ENCODE assay signal across 1 cellular context in the genomic region with DNA sequence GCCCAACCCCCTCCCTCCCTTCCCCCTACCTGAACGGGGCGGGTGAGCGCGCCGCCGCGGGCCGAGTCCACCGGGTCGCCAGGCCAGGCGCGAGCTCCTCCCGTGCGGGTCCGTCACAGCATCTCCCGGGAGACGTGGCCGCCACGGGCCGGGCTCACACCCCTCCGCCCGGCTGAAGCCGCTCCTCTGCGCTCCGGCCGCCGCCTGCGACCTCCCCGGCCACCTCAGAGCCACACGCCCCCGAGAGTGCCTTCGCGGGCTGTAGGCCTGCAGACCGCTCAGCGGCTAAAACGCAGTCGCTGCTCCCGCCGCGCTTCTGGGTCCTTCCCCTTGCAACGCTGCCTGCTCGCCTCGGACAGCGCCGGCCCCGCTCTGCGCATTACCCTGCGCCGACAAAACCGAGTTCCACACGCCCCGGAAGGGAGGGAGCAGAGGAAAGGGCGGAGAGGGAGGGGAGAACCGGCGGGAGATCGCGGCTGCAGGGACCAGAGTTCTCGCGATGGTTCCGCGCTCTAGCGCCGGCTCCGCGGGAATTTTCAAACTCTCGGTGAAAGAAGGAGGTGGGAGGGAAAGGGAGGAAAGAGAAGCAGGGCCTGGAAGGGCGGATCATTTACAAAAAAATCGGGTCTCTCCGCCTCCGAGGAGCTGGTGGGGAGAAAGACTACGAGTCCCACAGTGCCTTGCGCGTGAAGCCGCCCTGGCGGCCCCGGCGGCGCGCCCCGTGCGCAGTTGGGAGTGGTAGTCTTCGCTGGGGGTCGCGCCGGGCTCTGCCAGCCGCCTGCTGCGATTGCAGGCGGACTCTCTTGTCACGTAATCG.
TF ChIP-seq lines count a peak whose summit lies in the region.

Gene AHCTF1, minus strand, starts transcription at position 400 of the 817 bp plus-strand sequence. CDS start 13,578 bp downstream, outside the sequence.

TF ChIP-seq in HEK293, 187 proteins besides CTCF, POLR2A, EP300 and RAD21 (continued from another document and continues in another):
- no peak for TF ChIP-seq AEBP2 (tag by site-specific recombination; IDR thresholded peaks at IDR 0.05; ENCODE audit: borderline replicate concordance)
- TF ChIP-seq ZNF426 (tag by site-specific recombination; IDR thresholded peaks at IDR 0.05) = no peak
- no peak for TF ChIP-seq ZNF248 (tag by site-specific recombination; IDR thresholded peaks at IDR 0.05)
- peak; percentile 96 for TF ChIP-seq ZNF366 (tag by site-specific recombination; conservative IDR thresholded peaks at IDR 0.05)
- no peak for TF ChIP-seq ZNF707 (tag by site-specific recombination; IDR thresholded peaks at IDR 0.05)
- no peak for TF ChIP-seq ZNF274 (IDR thresholded peaks at IDR 0.05; ENCODE audit: low read length)
- no peak for TF ChIP-seq ZNF274 (tag by site-specific recombination; IDR thresholded peaks at IDR 0.05; ENCODE audit: borderline replicate concordance)
- TF ChIP-seq ZNF311 (tag by site-specific recombination; IDR thresholded peaks at IDR 0.05; ENCODE audit: borderline replicate concordance) = no peak
- TF ChIP-seq REST (tag by site-specific recombination; IDR thresholded peaks at IDR 0.05) = 0 out of 2 replicates have a peak, but pooled peaks have one; percentile 35
- no peak for TF ChIP-seq ZNF23 (tag by site-specific recombination; IDR thresholded peaks at IDR 0.05; ENCODE audit: borderline replicate concordance)
- TF ChIP-seq KLF8 (tag by site-specific recombination; IDR thresholded peaks at IDR 0.05) = peak; percentile 86
- no peak for TF ChIP-seq ZNF629 (tag by site-specific recombination; IDR thresholded peaks at IDR 0.05)
- TF ChIP-seq, protein P1, sequence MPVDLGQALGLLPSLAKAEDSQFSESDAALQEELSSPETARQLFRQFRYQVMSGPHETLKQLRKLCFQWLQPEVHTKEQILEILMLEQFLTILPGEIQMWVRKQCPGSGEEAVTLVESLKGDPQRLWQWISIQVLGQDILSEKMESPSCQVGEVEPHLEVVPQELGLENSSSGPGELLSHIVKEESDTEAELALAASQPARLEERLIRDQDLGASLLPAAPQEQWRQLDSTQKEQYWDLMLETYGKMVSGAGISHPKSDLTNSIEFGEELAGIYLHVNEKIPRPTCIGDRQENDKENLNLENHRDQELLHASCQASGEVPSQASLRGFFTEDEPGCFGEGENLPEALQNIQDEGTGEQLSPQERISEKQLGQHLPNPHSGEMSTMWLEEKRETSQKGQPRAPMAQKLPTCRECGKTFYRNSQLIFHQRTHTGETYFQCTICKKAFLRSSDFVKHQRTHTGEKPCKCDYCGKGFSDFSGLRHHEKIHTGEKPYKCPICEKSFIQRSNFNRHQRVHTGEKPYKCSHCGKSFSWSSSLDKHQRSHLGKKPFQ (tag by site-specific recombination; IDR thresholded peaks at IDR 0.05) = no peak
- TF ChIP-seq ZNF433 (tag by site-specific recombination; IDR thresholded peaks at IDR 0.05; ENCODE audit: low read depth) = no peak
- TF ChIP-seq ZNF354C (tag by site-specific recombination; IDR thresholded peaks at IDR 0.05; ENCODE audit: borderline replicate concordance, low read depth) = no peak
- 0 out of 2 replicates have a peak, but pooled peaks have one; percentile 32 for TF ChIP-seq ZNF600 (tag by site-specific recombination; IDR thresholded peaks at IDR 0.05)
- no peak for TF ChIP-seq ZFP41 (tag by site-specific recombination; IDR thresholded peaks at IDR 0.05; ENCODE audit: borderline replicate concordance)
- TF ChIP-seq, protein P2, sequence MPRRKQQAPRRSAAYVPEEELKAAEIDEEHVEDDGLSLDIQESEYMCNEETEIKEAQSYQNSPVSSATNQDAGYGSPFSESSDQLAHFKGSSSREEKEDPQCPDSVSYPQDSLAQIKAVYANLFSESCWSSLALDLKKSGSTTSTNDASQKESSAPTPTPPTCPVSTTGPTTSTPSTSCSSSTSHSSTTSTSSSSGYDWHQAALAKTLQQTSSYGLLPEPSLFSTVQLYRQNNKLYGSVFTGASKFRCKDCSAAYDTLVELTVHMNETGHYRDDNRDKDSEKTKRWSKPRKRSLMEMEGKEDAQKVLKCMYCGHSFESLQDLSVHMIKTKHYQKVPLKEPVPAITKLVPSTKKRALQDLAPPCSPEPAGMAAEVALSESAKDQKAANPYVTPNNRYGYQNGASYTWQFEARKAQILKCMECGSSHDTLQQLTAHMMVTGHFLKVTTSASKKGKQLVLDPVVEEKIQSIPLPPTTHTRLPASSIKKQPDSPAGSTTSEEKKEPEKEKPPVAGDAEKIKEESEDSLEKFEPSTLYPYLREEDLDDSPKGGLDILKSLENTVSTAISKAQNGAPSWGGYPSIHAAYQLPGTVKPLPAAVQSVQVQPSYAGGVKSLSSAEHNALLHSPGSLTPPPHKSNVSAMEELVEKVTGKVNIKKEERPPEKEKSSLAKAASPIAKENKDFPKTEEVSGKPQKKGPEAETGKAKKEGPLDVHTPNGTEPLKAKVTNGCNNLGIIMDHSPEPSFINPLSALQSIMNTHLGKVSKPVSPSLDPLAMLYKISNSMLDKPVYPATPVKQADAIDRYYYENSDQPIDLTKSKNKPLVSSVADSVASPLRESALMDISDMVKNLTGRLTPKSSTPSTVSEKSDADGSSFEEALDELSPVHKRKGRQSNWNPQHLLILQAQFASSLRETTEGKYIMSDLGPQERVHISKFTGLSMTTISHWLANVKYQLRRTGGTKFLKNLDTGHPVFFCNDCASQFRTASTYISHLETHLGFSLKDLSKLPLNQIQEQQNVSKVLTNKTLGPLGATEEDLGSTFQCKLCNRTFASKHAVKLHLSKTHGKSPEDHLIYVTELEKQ (tag by site-specific recombination; IDR thresholded peaks at IDR 0.05; ENCODE audit: borderline replicate concordance) = no peak
- TF ChIP-seq ZFHX2 (tag by site-specific recombination; conservative IDR thresholded peaks at IDR 0.05) = no peak
- peak; percentile 34; the same call in 1 of the 2 replicates for TF ChIP-seq PRDM1 (tag by site-specific recombination; IDR thresholded peaks at IDR 0.05)
- no peak for TF ChIP-seq ZNF561 (tag by site-specific recombination; IDR thresholded peaks at IDR 0.05; ENCODE audit: borderline replicate concordance)
- TF ChIP-seq ZBTB26 (tag by site-specific recombination; optimal IDR thresholded peaks at IDR 0.05) = peak; percentile 77
- TF ChIP-seq, protein P3, sequence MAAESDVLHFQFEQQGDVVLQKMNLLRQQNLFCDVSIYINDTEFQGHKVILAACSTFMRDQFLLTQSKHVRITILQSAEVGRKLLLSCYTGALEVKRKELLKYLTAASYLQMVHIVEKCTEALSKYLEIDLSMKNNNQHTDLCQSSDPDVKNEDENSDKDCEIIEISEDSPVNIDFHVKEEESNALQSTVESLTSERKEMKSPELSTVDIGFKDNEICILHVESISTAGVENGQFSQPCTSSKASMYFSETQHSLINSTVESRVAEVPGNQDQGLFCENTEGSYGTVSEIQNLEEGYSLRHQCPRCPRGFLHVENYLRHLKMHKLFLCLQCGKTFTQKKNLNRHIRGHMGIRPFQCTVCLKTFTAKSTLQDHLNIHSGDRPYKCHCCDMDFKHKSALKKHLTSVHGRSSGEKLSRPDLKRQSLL (tag by site-specific recombination; IDR thresholded peaks at IDR 0.05) = peak; percentile 97
- TF ChIP-seq, protein P4, sequence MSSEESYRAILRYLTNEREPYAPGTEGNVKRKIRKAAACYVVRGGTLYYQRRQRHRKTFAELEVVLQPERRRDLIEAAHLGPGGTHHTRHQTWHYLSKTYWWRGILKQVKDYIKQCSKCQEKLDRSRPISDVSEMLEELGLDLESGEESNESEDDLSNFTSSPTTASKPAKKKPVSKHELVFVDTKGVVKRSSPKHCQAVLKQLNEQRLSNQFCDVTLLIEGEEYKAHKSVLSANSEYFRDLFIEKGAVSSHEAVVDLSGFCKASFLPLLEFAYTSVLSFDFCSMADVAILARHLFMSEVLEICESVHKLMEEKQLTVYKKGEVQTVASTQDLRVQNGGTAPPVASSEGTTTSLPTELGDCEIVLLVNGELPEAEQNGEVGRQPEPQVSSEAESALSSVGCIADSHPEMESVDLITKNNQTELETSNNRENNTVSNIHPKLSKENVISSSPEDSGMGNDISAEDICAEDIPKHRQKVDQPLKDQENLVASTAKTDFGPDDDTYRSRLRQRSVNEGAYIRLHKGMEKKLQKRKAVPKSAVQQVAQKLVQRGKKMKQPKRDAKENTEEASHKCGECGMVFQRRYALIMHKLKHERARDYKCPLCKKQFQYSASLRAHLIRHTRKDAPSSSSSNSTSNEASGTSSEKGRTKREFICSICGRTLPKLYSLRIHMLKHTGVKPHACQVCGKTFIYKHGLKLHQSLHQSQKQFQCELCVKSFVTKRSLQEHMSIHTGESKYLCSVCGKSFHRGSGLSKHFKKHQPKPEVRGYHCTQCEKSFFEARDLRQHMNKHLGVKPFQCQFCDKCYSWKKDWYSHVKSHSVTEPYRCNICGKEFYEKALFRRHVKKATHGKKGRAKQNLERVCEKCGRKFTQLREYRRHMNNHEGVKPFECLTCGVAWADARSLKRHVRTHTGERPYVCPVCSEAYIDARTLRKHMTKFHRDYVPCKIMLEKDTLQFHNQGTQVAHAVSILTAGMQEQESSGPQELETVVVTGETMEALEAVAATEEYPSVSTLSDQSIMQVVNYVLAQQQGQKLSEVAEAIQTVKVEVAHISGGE (tag by site-specific recombination; conservative IDR thresholded peaks at IDR 0.05; ENCODE audit: low read depth) = peak; percentile 29; the same call in 1 of the 2 replicates
- peak; percentile 83 for TF ChIP-seq ZXDB (tag by site-specific recombination; IDR thresholded peaks at IDR 0.05)
- TF ChIP-seq TRIM28 (IDR thresholded peaks at IDR 0.05; ENCODE audit: borderline replicate concordance, low read length) = no peak
- TF ChIP-seq HIC1 (tag by site-specific recombination; IDR thresholded peaks at IDR 0.05) = no peak
- TF ChIP-seq ZSCAN30 (tag by site-specific recombination; IDR thresholded peaks at IDR 0.05) = no peak
- TF ChIP-seq ZNF214 (tag by site-specific recombination; IDR thresholded peaks at IDR 0.05; ENCODE audit: borderline replicate concordance) = no peak
- no peak for TF ChIP-seq RBAK (tag by site-specific recombination; IDR thresholded peaks at IDR 0.05)
- TF ChIP-seq ZNF768 (tag by site-specific recombination; IDR thresholded peaks at IDR 0.05) = no peak
- 0 out of 2 replicates have a peak, but pooled peaks have one; percentile 28 for TF ChIP-seq ZEB2 (tag by site-specific recombination; IDR thresholded peaks at IDR 0.05)
- TF ChIP-seq KLF10 (tag by site-specific recombination; IDR thresholded peaks at IDR 0.05) = no peak
- TF ChIP-seq ZFP3 (tag by site-specific recombination; IDR thresholded peaks at IDR 0.05; ENCODE audit: low read depth) = no peak
- peak; percentile 60 for TF ChIP-seq ZIC2 (tag by site-specific recombination; IDR thresholded peaks at IDR 0.05)
- no peak for TF ChIP-seq ZNF670 (tag by site-specific recombination; IDR thresholded peaks at IDR 0.05; ENCODE audit: low read depth)
- no peak for TF ChIP-seq ZNF510 (tag by site-specific recombination; IDR thresholded peaks at IDR 0.05; ENCODE audit: insufficient replicate concordance)
- no peak for TF ChIP-seq ZNF664 (tag by site-specific recombination; IDR thresholded peaks at IDR 0.05)
- no peak for TF ChIP-seq SCRT2 (tag by site-specific recombination; IDR thresholded peaks at IDR 0.05)
